In genomic region chrX:40175416-40176255, GRCh38 we compare ENCODE assay signal across 1 cellular context.
TF ChIP-seq lines count a peak whose summit lies in the region.

No MANE protein-coding gene starts in this region.

TF ChIP-seq in HepG2, 621 proteins besides CTCF, POLR2A, EP300 and RAD21 (continued from another document and continues in another):
- no peak; the same call in 1 of the 2 replicates for TF ChIP-seq GZF1 (CRISPR knock-in tag; IDR thresholded peaks at IDR 0.05)
- TF ChIP-seq CHD4 (IDR thresholded peaks at IDR 0.05; ENCODE audit: borderline replicate concordance, low read length), result no peak
- TF ChIP-seq POGZ (CRISPR knock-in tag; IDR thresholded peaks at IDR 0.05), result no peak; the same call in 1 of the 2 replicates
- TF ChIP-seq TRIM24 (CRISPR knock-in tag; IDR thresholded peaks at IDR 0.05), result no peak
- no peak for TF ChIP-seq SOX13 (IDR thresholded peaks at IDR 0.05)
- no peak for TF ChIP-seq SOX13 (CRISPR knock-in tag; conservative IDR thresholded peaks at IDR 0.05 in 1 of 2, IDR thresholded peaks at IDR 0.05 in 1 of 2)
- TF ChIP-seq ZNF768 (CRISPR knock-in tag; IDR thresholded peaks at IDR 0.05), result no peak
- TF ChIP-seq ATF3 (CRISPR knock-in tag; IDR thresholded peaks at IDR 0.05), result no peak
- TF ChIP-seq ADNP (CRISPR knock-in tag; IDR thresholded peaks at IDR 0.05), result no peak
- TF ChIP-seq HDAC6 (IDR thresholded peaks at IDR 0.05; ENCODE audit: low read depth, low read length), result no peak
- peak; percentile 58; the same call in 1 of the 2 replicates for TF ChIP-seq DMAP1 (CRISPR knock-in tag; IDR thresholded peaks at IDR 0.05)
- no peak for TF ChIP-seq SRSF4 (IDR thresholded peaks at IDR 0.05; ENCODE audit: low read depth, low read length, poor library complexity, severe bottlenecking)
- TF ChIP-seq ZBTB33 (CRISPR knock-in tag; IDR thresholded peaks at IDR 0.05), result no peak
- TF ChIP-seq TAF1 (CRISPR knock-in tag; IDR thresholded peaks at IDR 0.05), result peak; percentile 54; the same call in 1 of the 2 replicates
- TF ChIP-seq NCOA2 (CRISPR knock-in tag; IDR thresholded peaks at IDR 0.05), result no peak
- no peak for TF ChIP-seq ZNF546 (CRISPR knock-in tag; conservative IDR thresholded peaks at IDR 0.05)
- no peak for TF ChIP-seq RNF2 (conservative IDR thresholded peaks at IDR 0.05; ENCODE audit: low read depth)
- TF ChIP-seq ZBTB26 (CRISPR knock-in tag; IDR thresholded peaks at IDR 0.05; ENCODE audit: borderline replicate concordance), result 0 out of 2 replicates have a peak, but pooled peaks have one; percentile 14
- TF ChIP-seq ZNF770 (CRISPR knock-in tag; IDR thresholded peaks at IDR 0.05), result 0 out of 2 replicates have a peak, but pooled peaks have one; percentile 20
- no peak for TF ChIP-seq ZNF513 (CRISPR knock-in tag; conservative IDR thresholded peaks at IDR 0.05)
- no peak for TF ChIP-seq ZBTB7B (CRISPR knock-in tag; IDR thresholded peaks at IDR 0.05)
- TF ChIP-seq ZNF740 (CRISPR knock-in tag; IDR thresholded peaks at IDR 0.05), result no peak
- no peak for TF ChIP-seq ZNF207 (IDR thresholded peaks at IDR 0.05; ENCODE audit: borderline replicate concordance)
- TF ChIP-seq ATF5 (CRISPR knock-in tag; IDR thresholded peaks at IDR 0.05; ENCODE audit: low read depth), result no peak
- TF ChIP-seq SOX5 (CRISPR knock-in tag; IDR thresholded peaks at IDR 0.05; ENCODE audit: borderline replicate concordance), result peak; percentile 22; the same call in 1 of the 2 replicates
- TF ChIP-seq HNRNPL (IDR thresholded peaks at IDR 0.05; ENCODE audit: low read depth, low read length), result 0 out of 2 replicates have a peak, but pooled peaks have one; percentile 17
- TF ChIP-seq IRF9 (CRISPR knock-in tag; IDR thresholded peaks at IDR 0.05; ENCODE audit: borderline replicate concordance), result no peak
- no peak for TF ChIP-seq ZNF468 (CRISPR knock-in tag; IDR thresholded peaks at IDR 0.05)
- TF ChIP-seq ZMAT5 (CRISPR knock-in tag; IDR thresholded peaks at IDR 0.05; ENCODE audit: borderline replicate concordance, low read depth), result no peak
- TF ChIP-seq LCORL (IDR thresholded peaks at IDR 0.05), result no peak
- TF ChIP-seq LCORL (CRISPR knock-in tag; IDR thresholded peaks at IDR 0.05), result peak; percentile 55; the same call in 1 of the 2 replicates
- TF ChIP-seq HNRNPH1 (optimal IDR thresholded peaks at IDR 0.05; ENCODE audit: low read depth, low read length), result no peak
- TF ChIP-seq KLF9 (CRISPR knock-in tag; IDR thresholded peaks at IDR 0.05; ENCODE audit: low read depth), result no peak
- TF ChIP-seq KDM5A (IDR thresholded peaks at IDR 0.05; ENCODE audit: borderline replicate concordance, low read length), result no peak
- TF ChIP-seq YY1 (IDR thresholded peaks at IDR 0.05; ENCODE audit: insufficient read depth, insufficient replicate concordance, low read depth, low read length), result peak; percentile 74
- TF ChIP-seq PTBP1 (IDR thresholded peaks at IDR 0.05; ENCODE audit: low read depth, low read length, poor library complexity, severe bottlenecking), result no peak
- TF ChIP-seq NR0B2 (CRISPR knock-in tag; IDR thresholded peaks at IDR 0.05), result no peak
- no peak for TF ChIP-seq ZNF660 (CRISPR knock-in tag; IDR thresholded peaks at IDR 0.05; ENCODE audit: borderline replicate concordance, low read depth)
- no peak for TF ChIP-seq CEBPZ (IDR thresholded peaks at IDR 0.05; ENCODE audit: low read length)
- TF ChIP-seq ZFY (CRISPR knock-in tag; IDR thresholded peaks at IDR 0.05), result peak; percentile 38
- TF ChIP-seq ZNF446 (CRISPR knock-in tag; IDR thresholded peaks at IDR 0.05), result no peak; the same call in 1 of the 2 replicates
- no peak for TF ChIP-seq ARID5B (CRISPR knock-in tag; IDR thresholded peaks at IDR 0.05)
- peak; percentile 49; the same call in 1 of the 2 replicates for TF ChIP-seq HNF1B (CRISPR knock-in tag; IDR thresholded peaks at IDR 0.05)
